22 cellular contexts compared by ENCODE assay signal in genomic region chr16:1858189-1858588, GRCh38. TPM values are rescaled to one million over a fixed set of nuclear protein-coding genes. Genes with fewer than 3 reads are reported as not detected.
DNase-seq lines count a peak whose midpoint lies in the region; ATAC-seq and TF ChIP-seq lines count a peak whose summit lies in the region.
"Had no signal": no experiment of that assay in that cellular context is flagged by ENCODE, and none has a peak within 500 bp of the region (broad histone marks: within the 10 kb centered on the region; RNA-seq: fewer than 3 reads in every experiment).

No MANE protein-coding gene starts in this region.

- H3K27me3 ChIP-seq in SK-N-SH (ENCODE audit: insufficient read depth) (0 out of 2 replicates have a peak, but pooled peaks cover 12% of the 10 kb centered on the region), Panc1 (ENCODE audit: control insufficient read depth, insufficient read depth, low read length) (no peaks in the 10 kb centered on the region; the same call in 1 of the 2 replicates), aorta (ENCODE audit: control insufficient read depth in 1 of 2, insufficient read depth in 2 of 2, low read length in 1 of 2) (no peaks in the 10 kb centered on the region)

- H3K4me1 ChIP-seq in SK-N-SH (ENCODE audit: control insufficient read depth in 1 of 2, insufficient read depth in 2 of 2, low read depth in 1 of 2, low read length in 1 of 2) (no peaks in the 10 kb centered on the region), Panc1 (ENCODE audit: control insufficient read depth, insufficient read depth, low read length) (no peaks in the 10 kb centered on the region), aorta (ENCODE audit: control insufficient read depth in 1 of 2, insufficient read depth in 2 of 2, low read length in 2 of 2) (no peaks in the 10 kb centered on the region)
- H3K4me1 ChIP-seq: Caco-2, SJSA1 had no signal

- no peaks in the 10 kb centered on the region for H3F3A ChIP-seq in SK-N-SH (replicated peaks; ENCODE audit: insufficient read depth)

- WGBS in SK-N-SH (ENCODE audit: low lambda C conversion rate) = 66% methylated on average over 6 of the region's 6 CpGs
- 11 to 16% methylated on average over 6 of the region's 6 CpGs for WGBS in aorta, 2 donors

- CTCF ChIA-PET in SK-N-SH (lab: Yijun Ruan, JAX) = interaction anchor here (0.9 to 2.8 kb wide), 3 partner anchors 8 to 84 kb away, joined by 3 to 24 read pairs (median 4); no protein-coding TSS in a partner anchor
- CTCF ChIA-PET in Panc1 (lab: Charles Lee) = interaction anchor here (0.6 to 0.9 kb wide), 2 partner anchors 74 to 283 kb away, joined by 3 to 8 read pairs; no protein-coding TSS in a partner anchor

- peaks cover 3% of the 10 kb centered on the region for H3K36me3 Mint-ChIP-seq in osteocyte (ENCODE audit: unreplicated experiment)

- H3K4me2 ChIP-seq in SK-N-SH = no peak overlapping the region
- H3K4me2 ChIP-seq: BLaER1 had no signal

- POLR2A ChIA-PET in SK-N-SH (lab: Yijun Ruan, JAX) (no interaction called here), Panc1 (lab: Charles Lee) (no interaction called here)

- DNase-seq in SK-N-SH (no peak), Panc1 (ENCODE audit: low read depth, low spot score) (no peak), choroid plexus epithelial cell (ENCODE audit: low read depth) (peak; percentile 55), osteocyte (ENCODE audit: extremely low spot score, unreplicated experiment) (no peak), activated gamma-delta T cell treated with Interleukin-2 at 50 U/mL for 16 hours (no peak), COR-L47 (lab: John Stamatoyannopoulos, UW) (no peak), aorta (no peak)
- DNase-seq: ACHN; Caco-2; CD4-positive, alpha-beta T cell; KBM-7; NCI-H1105; NCI-H2081; NCI-H2171; NCI-H345; NCI-H82 had no signal

- no peaks in the 10 kb centered on the region for H3K36me3 ChIP-seq in SK-N-SH (replicated peaks in 1 of 2; ENCODE audit: control insufficient read depth in 1 of 2, insufficient read depth in 2 of 2, low read length in 1 of 2)
- H3K36me3 ChIP-seq in Panc1 (ENCODE audit: control insufficient read depth, insufficient read depth, low read length) = no peaks in the 10 kb centered on the region
- H3K36me3 ChIP-seq in aorta (ENCODE audit: control insufficient read depth in 1 of 2, insufficient read depth in 2 of 2, low read length in 1 of 2) = no peaks in the 10 kb centered on the region
- H3K36me3 ChIP-seq: BLaER1, SJSA1 had no signal

- no peaks in the 10 kb centered on the region for H4K20me1 ChIP-seq in SK-N-SH (ENCODE audit: insufficient read depth)
- H4K20me1 ChIP-seq: BLaER1 had no signal

- peaks cover 34% of the 10 kb centered on the region for H3K4me1 Mint-ChIP-seq in osteocyte (ENCODE audit: unreplicated experiment)

- no peak overlapping the region for H2AFZ ChIP-seq in SK-N-SH (ENCODE audit: low read depth)

- no peak overlapping the region for H3K27ac ChIP-seq in SK-N-SH (ENCODE audit: low read depth in 2 of 2, low read length in 1 of 2)
- H3K27ac ChIP-seq in Panc1 (ENCODE audit: low read length) = no peak overlapping the region
- no peak overlapping the region for H3K27ac ChIP-seq in aorta (ENCODE audit: low read depth in 1 of 2, low read length in 2 of 2)
- H3K27ac ChIP-seq: 22Rv1, BLaER1, SJSA1 had no signal

- H3K9me3 ChIP-seq in SK-N-SH (no peaks in the 10 kb centered on the region), Panc1 (ENCODE audit: control insufficient read depth, insufficient read depth, low read depth, low read length) (no peaks in the 10 kb centered on the region), aorta (ENCODE audit: control insufficient read depth, low read length) (no peaks in the 10 kb centered on the region)
- H3K9me3 ChIP-seq: BLaER1, Caco-2, SJSA1 had no signal

- in situ Hi-C loops in Panc1 (cut with HindIII; ENCODE audit: low pct_unique_long_range_greater_than_20kb, low sequenced_read_pairs) = no loop called here

- intact Hi-C loops in Panc1 (cut with micrococcal nuclease; ENCODE audit: unreplicated experiment) = no loop called here
- intact Hi-C loops in aorta (cut with DNase I) = no loop called here

- no peaks in the 10 kb centered on the region for H3K9me3 Mint-ChIP-seq in osteocyte (ENCODE audit: unreplicated experiment)
- H3K9me3 Mint-ChIP-seq: CD4-positive, alpha-beta T cell had no signal

- H3K27me3 Mint-ChIP-seq in osteocyte (ENCODE audit: unreplicated experiment) = peaks cover 26% of the 10 kb centered on the region

- H3K4me3 ChIP-seq in SK-N-SH (ENCODE audit: low read depth in 2 of 2, low read length in 1 of 2) (no peak overlapping the region), Panc1 (ENCODE audit: low read depth in 2 of 2, low read length in 2 of 2) (no peak overlapping the region), choroid plexus epithelial cell (ENCODE audit: low read depth, low read length) (peak overlapping the region; percentile 1), aorta (ENCODE audit: low read length in 2 of 2) (no peak overlapping the region)
- H3K4me3 ChIP-seq: BLaER1, SJSA1 had no signal

- TF ChIP-seq EP300 in SK-N-SH (IDR thresholded peaks at IDR 0.05; ENCODE audit: borderline replicate concordance in 1 of 2, low read depth in 1 of 2, low read length in 1 of 2) = no peak

- no peak overlapping the region for H3K9ac ChIP-seq in SK-N-SH
- H3K9ac ChIP-seq: BLaER1 had no signal

- H3K4me3 Mint-ChIP-seq in osteocyte (ENCODE audit: unreplicated experiment) = peak overlapping the region; percentile 54
- H3K4me3 Mint-ChIP-seq: CD4-positive, alpha-beta T cell had no signal

- peak; percentile 47; the same call in 2 of the 3 replicates for ATAC-seq in SK-N-SH treated with all-trans-retinoic acid at 6 μM for 48 hours
- 0 out of 2 replicates have a peak, but pooled peaks have one; percentile 33 for ATAC-seq in Panc1
- no peak for ATAC-seq in aorta (ENCODE audit: low FRiP score)
- ATAC-seq: Right ventricle myocardium inferior had no signal

- H3K79me2 ChIP-seq in SK-N-SH (ENCODE audit: insufficient read depth) = no peaks in the 10 kb centered on the region

- no peak for TF ChIP-seq RAD21 in SK-N-SH (IDR thresholded peaks at IDR 0.05; ENCODE audit: low read length)

- TF ChIP-seq CTCF in SK-N-SH (IDR thresholded peaks at IDR 0.05) (no peak), Panc1 (IDR thresholded peaks at IDR 0.05) (no peak), choroid plexus epithelial cell (conservative IDR thresholded peaks at IDR 0.05; ENCODE audit: low read depth, low read length) (no peak), osteocyte (IDR thresholded peaks at IDR 0.05) (no peak)

- no TSS peak for BruUV-seq in Panc1 (replicated peaks; lab: Mats Ljungman, UMichigan)

- no peaks in the 10 kb centered on the region for H3K9me2 ChIP-seq in SK-N-SH

- peak overlapping the region; percentile 62 for H3K27ac Mint-ChIP-seq in osteocyte (ENCODE audit: unreplicated experiment)

TF ChIP-seq in SK-N-SH treated with all-trans-retinoic acid at 6 μM for 48 hours, 23 proteins besides CTCF, POLR2A, EP300 and RAD21 (continues in another document):
- TF ChIP-seq TCF4 (CRISPR knock-in tag; IDR thresholded peaks at IDR 0.05; ENCODE audit: borderline replicate concordance) (no peak), RARB (CRISPR knock-in tag; IDR thresholded peaks at IDR 0.05) (no peak), TOX (CRISPR knock-in tag; IDR thresholded peaks at IDR 0.05; ENCODE audit: borderline replicate concordance) (no peak), ISL1 (CRISPR knock-in tag; IDR thresholded peaks at IDR 0.05) (no peak)

TF ChIP-seq in SK-N-SH, 30 proteins besides CTCF, POLR2A, EP300 and RAD21 (continues in another document):
- TF ChIP-seq TEAD4 (IDR thresholded peaks at IDR 0.05; ENCODE audit: borderline replicate concordance, insufficient read depth) (no peak), FOSL2 (IDR thresholded peaks at IDR 0.05; ENCODE audit: borderline replicate concordance, low read depth) (no peak), TCF12 (IDR thresholded peaks at IDR 0.05) (no peak), MEF2A (IDR thresholded peaks at IDR 0.05; ENCODE audit: borderline replicate concordance, low read depth) (no peak), EZH2phosphoT487 (IDR thresholded peaks at IDR 0.05; ENCODE audit: borderline replicate concordance, low read depth) (no peak), FOXM1 (IDR thresholded peaks at IDR 0.05; ENCODE audit: low read depth) (no peak), GATA2 (CRISPR knock-in tag; IDR thresholded peaks at IDR 0.05) (no peak), JUND (IDR thresholded peaks at IDR 0.05) (no peak)

RNA-seq across cellular contexts. Expression of gene MEIOB, which starts 13.8 kb away (rescaled TPM):
- polyA plus RNA-seq in SK-N-SH (2012; rRNA removed) (0.05 TPM in 1 of 2 replicates, not detected in the other), aorta (not detected)
- 0.04 TPM in 2 replicates for polyA plus RNA-seq in SK-N-SH (2012; cell fraction: cytosol; rRNA removed)
- 0.13 and 0.27 TPM in 2 replicates for polyA plus RNA-seq in SK-N-SH (2012; cell fraction: nucleus; rRNA removed)
- total RNA-seq in Panc1 (2021; ENCODE audit: unreplicated experiment) (not detected), osteocyte (0.63 and 1.2 TPM in 2 replicates), aorta (not detected)
- not detected for polyA plus RNA-seq in Panc1 (2012; ENCODE audit: insufficient read length)
- total RNA-seq: Caco-2; CD4-positive, alpha-beta T cell; OCI-LY7; Right ventricle myocardium inferior; SJSA1 had no signal

RNA-seq across cellular contexts. Expression of gene FAHD1, which starts 31.2 kb away (rescaled TPM):
- polyA plus RNA-seq in SK-N-SH (2012; rRNA removed) (58.2 and 59.0 TPM in 2 replicates), aorta (10 to 100 TPM; 13.1 to 42.1 TPM)
- polyA plus RNA-seq in SK-N-SH (2012; cell fraction: cytosol; rRNA removed) = 36.6 and 57.1 TPM in 2 replicates
- polyA plus RNA-seq in SK-N-SH (2012; cell fraction: nucleus; rRNA removed) = 27.7 and 32.2 TPM in 2 replicates
- total RNA-seq in Panc1 (2021; ENCODE audit: unreplicated experiment) (34.6 TPM), osteocyte (25.9 and 29.5 TPM in 2 replicates), aorta (10 to 100 TPM in 1 of 2 donors, 1 to 10 TPM in 1; 7.4 to 11.9 TPM)
- 57.0 TPM for polyA plus RNA-seq in Panc1 (2012; ENCODE audit: insufficient read length)

RNA-seq across cellular contexts. Expression of gene HAGH, which starts 31.6 kb away (rescaled TPM):
- 119 and 138 TPM in 2 replicates for polyA plus RNA-seq in SK-N-SH (2012; rRNA removed)
- polyA plus RNA-seq in SK-N-SH (2012; cell fraction: cytosol; rRNA removed) = 66.9 and 102 TPM in 2 replicates
- 88.7 and 92.4 TPM in 2 replicates for polyA plus RNA-seq in SK-N-SH (2012; cell fraction: nucleus; rRNA removed)
- 58.9 TPM for total RNA-seq in Panc1 (2021; ENCODE audit: unreplicated experiment)
- 121 TPM for polyA plus RNA-seq in Panc1 (2012; ENCODE audit: insufficient read length)
- 55.0 and 57.0 TPM in 2 replicates for total RNA-seq in osteocyte
- total RNA-seq in aorta = 10 to 100 TPM; 50.2 to 52.3 TPM
- polyA plus RNA-seq in aorta = 10 to 100 TPM; 58.9 to 79.0 TPM
